18 cellular contexts compared by ENCODE assay signal in the genomic region with DNA sequence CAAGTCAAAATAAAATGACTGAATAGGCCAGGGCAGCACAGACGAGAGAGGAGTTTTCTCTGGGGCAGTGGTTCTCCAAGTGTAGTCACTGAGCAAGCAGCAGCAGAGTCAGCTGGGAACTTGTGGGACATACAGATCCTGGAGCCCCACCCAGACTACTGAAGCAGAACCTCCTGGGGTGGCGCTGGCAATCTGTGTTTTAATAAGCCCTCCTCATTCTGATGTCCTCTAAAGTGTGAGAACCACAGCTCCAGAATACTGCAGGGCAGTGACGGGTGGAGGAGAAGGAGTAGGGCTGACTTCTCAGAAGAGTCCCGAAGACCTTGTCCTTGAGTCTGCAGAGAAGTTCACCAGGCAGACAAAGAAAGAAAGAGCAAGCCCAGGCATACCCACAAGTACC.
"Had no signal": no experiment of that assay in that cellular context is flagged by ENCODE, and none has a peak within 500 bp of the region (broad histone marks: within the 10 kb centered on the region; RNA-seq: fewer than 3 reads in every experiment).

No MANE protein-coding gene starts in this region.

- ATAC-seq: body of pancreas; gastrocnemius medialis; naive thymus-derived CD4-positive, alpha-beta T cell; stimulated activated effector memory CD8-positive, alpha-beta T cell treated with anti-CD3 and anti-CD28 coated beads, Interleukin-12 subunit alpha, Interleukin-12 subunit beta, amount 100 ng/mL, for 72 hours had no signal

- H3K4me3 Mint-ChIP-seq: activated B cell treated with CpG ODN at 0.5 μM for 24 hours; central memory CD8-positive, alpha-beta T cell; dendritic cell treated with granulocyte-macrophage colony-stimulating factor and Interleukin-4, amounts not matched to agents 40 ng/mL and 50 ng/mL, for 4 days; endodermal cell; naive thymus-derived CD4-positive, alpha-beta T cell; stimulated activated effector memory CD8-positive, alpha-beta T cell treated with anti-CD3 and anti-CD28 coated beads, Interleukin-12 subunit alpha, Interleukin-12 subunit beta, amount 100 ng/mL, for 72 hours; T-helper 1 cell treated with Interleukin-12 subunit alpha and Interleukin-12 subunit beta and Interleukin-4 antibody, amounts not matched to agents 30 μg/mL and 1 μg/mL, for 36 hours had no signal

- H3K4me1 ChIP-seq: body of pancreas, right atrium auricular region had no signal

- H3K9me3 ChIP-seq: body of pancreas, gastrocnemius medialis, right atrium auricular region, SK-N-SH, upper lobe of left lung had no signal

- H3K4me1 Mint-ChIP-seq: central memory CD8-positive, alpha-beta T cell; stimulated activated effector memory CD8-positive, alpha-beta T cell treated with anti-CD3 and anti-CD28 coated beads, Interleukin-12 subunit alpha, Interleukin-12 subunit beta, amount 100 ng/mL, for 72 hours had no signal

- H3K27me3 Mint-ChIP-seq: activated B cell treated with CpG ODN at 0.5 μM for 24 hours had no signal

- H3K4me3 ChIP-seq: body of pancreas, gastrocnemius medialis, right atrium auricular region, upper lobe of left lung had no signal

- H3K27ac ChIP-seq: body of pancreas, gastrocnemius medialis, right atrium auricular region had no signal

- H3K27ac Mint-ChIP-seq: activated B cell treated with CpG ODN at 0.5 μM for 24 hours; activated naive CD4-positive, alpha-beta T cell treated with anti-CD3 and anti-CD28 coated beads, Interleukin-2, amount 50 U/mL, for 72 hours; dendritic cell treated with granulocyte-macrophage colony-stimulating factor and Interleukin-4, amounts not matched to agents 40 ng/mL and 50 ng/mL, for 4 days; endodermal cell; naive thymus-derived CD4-positive, alpha-beta T cell; stimulated activated effector memory CD8-positive, alpha-beta T cell treated with anti-CD3 and anti-CD28 coated beads, Interleukin-12 subunit alpha, Interleukin-12 subunit beta, amount 100 ng/mL, for 72 hours; T-helper 1 cell treated with Interleukin-12 subunit alpha and Interleukin-12 subunit beta and Interleukin-4 antibody, amounts not matched to agents 30 μg/mL and 1 μg/mL, for 36 hours had no signal

- H3K36me3 ChIP-seq: gastrocnemius medialis, right atrium auricular region, upper lobe of left lung had no signal

- H3K27me3 ChIP-seq: body of pancreas, gastrocnemius medialis, right atrium auricular region, upper lobe of left lung had no signal

- H3K4me2 ChIP-seq: SK-N-SH had no signal

- H3K9ac ChIP-seq: SK-N-SH had no signal

- H3K9me2 ChIP-seq: SK-N-SH had no signal

- H3K9me3 Mint-ChIP-seq: central memory CD8-positive, alpha-beta T cell; dendritic cell treated with granulocyte-macrophage colony-stimulating factor and Interleukin-4, amounts not matched to agents 40 ng/mL and 50 ng/mL, for 4 days; stimulated activated effector memory CD8-positive, alpha-beta T cell treated with anti-CD3 and anti-CD28 coated beads, Interleukin-12 subunit alpha, Interleukin-12 subunit beta, amount 100 ng/mL, for 72 hours; T-helper 1 cell treated with Interleukin-12 subunit alpha and Interleukin-12 subunit beta and Interleukin-4 antibody, amounts not matched to agents 30 μg/mL and 1 μg/mL, for 36 hours had no signal

- DNase-seq: activated B cell treated with CpG ODN at 0.5 μM for 24 hours; activated CD4-positive, alpha-beta T cell treated with anti-CD3 and anti-CD28 coated beads, Interleukin-2, amount 50 U/mL, for 1 hour; activated effector memory CD4-positive, alpha-beta T cell treated with Interleukin-2 at 50 U/mL for 16 hours; activated T-cell treated with anti-CD3 and anti-CD28 coated beads, Interleukin-2, amount 50 U/mL, for 1 hour; amniotic stem cell; body of pancreas; endodermal cell; gastrocnemius medialis; naive thymus-derived CD4-positive, alpha-beta T cell; posterior cingulate gyrus; SK-N-SH; upper lobe of left lung had no signal

- H3K36me3 Mint-ChIP-seq: activated naive CD4-positive, alpha-beta T cell treated with anti-CD3 and anti-CD28 coated beads, Interleukin-2, amount 50 U/mL, for 72 hours; naive thymus-derived CD4-positive, alpha-beta T cell; stimulated activated effector memory CD8-positive, alpha-beta T cell treated with anti-CD3 and anti-CD28 coated beads, Interleukin-12 subunit alpha, Interleukin-12 subunit beta, amount 100 ng/mL, for 72 hours had no signal
